ENCODE assay signal across 1 cellular context in the genomic region with DNA sequence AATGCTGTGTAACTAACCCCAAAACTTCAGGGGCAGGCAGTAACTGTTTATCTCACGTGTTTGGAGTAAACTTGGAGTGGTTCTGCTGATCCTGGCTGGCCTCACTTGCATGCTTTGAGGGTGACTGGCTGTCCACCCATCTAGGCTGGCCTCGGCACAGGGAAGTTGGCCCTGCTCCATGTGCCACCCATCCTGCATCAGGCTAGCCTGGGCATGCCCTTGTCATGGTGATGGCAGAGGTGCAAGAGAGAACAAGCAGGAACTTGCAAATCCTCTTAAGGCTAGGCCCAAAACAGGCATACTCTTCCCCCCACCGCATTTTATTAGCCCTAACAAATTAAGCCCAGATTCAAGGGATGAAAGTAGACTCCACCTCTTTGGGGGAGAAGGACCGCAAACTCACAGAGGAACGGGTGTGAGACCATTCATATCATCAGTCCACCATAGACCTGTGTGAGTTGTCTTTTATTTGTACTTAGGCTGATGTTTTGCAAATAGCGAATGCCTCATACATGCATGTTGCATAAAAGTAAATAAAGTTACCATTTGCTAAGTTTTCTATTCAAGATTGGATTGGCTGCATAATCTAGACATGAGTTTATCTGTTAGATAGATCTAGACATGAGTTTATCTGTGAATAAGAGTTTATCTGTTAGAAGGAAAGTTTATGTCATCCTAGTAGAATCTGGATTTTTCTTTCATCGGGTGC.
A peak's percentile ranks its signal among the peaks of the same experiment; 100 is the strongest.
TF ChIP-seq lines count a peak whose summit lies in the region.

No MANE protein-coding gene starts in this region.

TF ChIP-seq in HCT116, 20 proteins besides CTCF, POLR2A, EP300 and RAD21 (continued from another document):
- TF ChIP-seq SIN3A (IDR thresholded peaks at IDR 0.05; ENCODE audit: low read depth) (0 out of 2 replicates have a peak, but pooled peaks have one; percentile 41), CBX3 (IDR thresholded peaks at IDR 0.05; ENCODE audit: low read depth) (peak; percentile 97)
- TF ChIP-seq, protein P1, sequence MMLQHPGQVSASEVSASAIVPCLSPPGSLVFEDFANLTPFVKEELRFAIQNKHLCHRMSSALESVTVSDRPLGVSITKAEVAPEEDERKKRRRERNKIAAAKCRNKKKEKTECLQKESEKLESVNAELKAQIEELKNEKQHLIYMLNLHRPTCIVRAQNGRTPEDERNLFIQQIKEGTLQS (IDR thresholded peaks at IDR 0.05) = no peak
